1 cellular context compared by ENCODE assay signal in the genomic region with DNA sequence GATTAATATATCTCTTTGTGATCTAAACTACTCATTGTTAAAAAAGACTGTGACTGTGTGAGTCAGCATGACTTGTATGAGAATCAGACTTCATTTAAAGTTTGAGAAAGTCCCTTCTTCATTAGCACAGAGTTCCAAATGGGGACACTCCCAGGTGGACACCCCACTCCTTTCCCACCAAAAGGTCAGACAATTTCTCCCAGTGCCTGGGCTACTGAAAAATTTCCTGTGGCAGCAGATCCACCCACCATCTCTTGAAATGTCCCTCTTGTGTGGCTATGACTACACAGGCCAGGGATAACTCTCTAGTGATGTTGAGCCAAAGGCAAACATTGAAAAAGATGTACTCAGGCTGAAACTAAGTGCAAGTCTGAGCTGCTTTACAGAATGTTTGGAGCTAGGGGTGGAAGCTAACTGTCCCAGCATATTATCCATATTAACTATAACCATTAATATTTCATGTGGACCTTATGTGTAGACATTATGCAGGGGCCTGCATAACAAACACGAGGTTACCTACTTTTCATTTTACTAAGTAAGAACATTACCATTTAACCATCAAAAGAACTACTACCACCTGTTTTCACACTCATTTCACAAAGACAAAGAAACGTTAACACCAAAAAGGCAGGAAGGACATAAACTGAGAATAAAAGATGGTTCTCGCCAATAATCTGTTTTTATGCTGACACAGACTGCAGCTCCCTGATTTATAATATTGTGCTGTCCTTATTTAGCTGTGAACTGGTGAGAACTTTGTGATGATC.
TF ChIP-seq lines count a peak whose summit lies in the region.

No MANE protein-coding gene starts in this region.

TF ChIP-seq in GM12878, 131 proteins besides CTCF, POLR2A, EP300 and RAD21 (continued from another document):
- TF ChIP-seq, protein P1, sequence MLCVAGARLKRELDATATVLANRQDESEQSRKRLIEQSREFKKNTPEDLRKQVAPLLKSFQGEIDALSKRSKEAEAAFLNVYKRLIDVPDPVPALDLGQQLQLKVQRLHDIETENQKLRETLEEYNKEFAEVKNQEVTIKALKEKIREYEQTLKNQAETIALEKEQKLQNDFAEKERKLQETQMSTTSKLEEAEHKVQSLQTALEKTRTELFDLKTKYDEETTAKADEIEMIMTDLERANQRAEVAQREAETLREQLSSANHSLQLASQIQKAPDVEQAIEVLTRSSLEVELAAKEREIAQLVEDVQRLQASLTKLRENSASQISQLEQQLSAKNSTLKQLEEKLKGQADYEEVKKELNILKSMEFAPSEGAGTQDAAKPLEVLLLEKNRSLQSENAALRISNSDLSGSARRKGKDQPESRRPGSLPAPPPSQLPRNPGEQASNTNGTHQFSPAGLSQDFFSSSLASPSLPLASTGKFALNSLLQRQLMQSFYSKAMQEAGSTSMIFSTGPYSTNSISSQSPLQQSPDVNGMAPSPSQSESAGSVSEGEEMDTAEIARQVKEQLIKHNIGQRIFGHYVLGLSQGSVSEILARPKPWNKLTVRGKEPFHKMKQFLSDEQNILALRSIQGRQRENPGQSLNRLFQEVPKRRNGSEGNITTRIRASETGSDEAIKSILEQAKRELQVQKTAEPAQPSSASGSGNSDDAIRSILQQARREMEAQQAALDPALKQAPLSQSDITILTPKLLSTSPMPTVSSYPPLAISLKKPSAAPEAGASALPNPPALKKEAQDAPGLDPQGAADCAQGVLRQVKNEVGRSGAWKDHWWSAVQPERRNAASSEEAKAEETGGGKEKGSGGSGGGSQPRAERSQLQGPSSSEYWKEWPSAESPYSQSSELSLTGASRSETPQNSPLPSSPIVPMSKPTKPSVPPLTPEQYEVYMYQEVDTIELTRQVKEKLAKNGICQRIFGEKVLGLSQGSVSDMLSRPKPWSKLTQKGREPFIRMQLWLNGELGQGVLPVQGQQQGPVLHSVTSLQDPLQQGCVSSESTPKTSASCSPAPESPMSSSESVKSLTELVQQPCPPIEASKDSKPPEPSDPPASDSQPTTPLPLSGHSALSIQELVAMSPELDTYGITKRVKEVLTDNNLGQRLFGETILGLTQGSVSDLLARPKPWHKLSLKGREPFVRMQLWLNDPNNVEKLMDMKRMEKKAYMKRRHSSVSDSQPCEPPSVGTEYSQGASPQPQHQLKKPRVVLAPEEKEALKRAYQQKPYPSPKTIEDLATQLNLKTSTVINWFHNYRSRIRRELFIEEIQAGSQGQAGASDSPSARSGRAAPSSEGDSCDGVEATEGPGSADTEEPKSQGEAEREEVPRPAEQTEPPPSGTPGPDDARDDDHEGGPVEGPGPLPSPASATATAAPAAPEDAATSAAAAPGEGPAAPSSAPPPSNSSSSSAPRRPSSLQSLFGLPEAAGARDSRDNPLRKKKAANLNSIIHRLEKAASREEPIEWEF (IDR thresholded peaks at IDR 0.05; ENCODE audit: insufficient replicate concordance, low read depth, low read length): peak; percentile 84
- TF ChIP-seq, protein P2, sequence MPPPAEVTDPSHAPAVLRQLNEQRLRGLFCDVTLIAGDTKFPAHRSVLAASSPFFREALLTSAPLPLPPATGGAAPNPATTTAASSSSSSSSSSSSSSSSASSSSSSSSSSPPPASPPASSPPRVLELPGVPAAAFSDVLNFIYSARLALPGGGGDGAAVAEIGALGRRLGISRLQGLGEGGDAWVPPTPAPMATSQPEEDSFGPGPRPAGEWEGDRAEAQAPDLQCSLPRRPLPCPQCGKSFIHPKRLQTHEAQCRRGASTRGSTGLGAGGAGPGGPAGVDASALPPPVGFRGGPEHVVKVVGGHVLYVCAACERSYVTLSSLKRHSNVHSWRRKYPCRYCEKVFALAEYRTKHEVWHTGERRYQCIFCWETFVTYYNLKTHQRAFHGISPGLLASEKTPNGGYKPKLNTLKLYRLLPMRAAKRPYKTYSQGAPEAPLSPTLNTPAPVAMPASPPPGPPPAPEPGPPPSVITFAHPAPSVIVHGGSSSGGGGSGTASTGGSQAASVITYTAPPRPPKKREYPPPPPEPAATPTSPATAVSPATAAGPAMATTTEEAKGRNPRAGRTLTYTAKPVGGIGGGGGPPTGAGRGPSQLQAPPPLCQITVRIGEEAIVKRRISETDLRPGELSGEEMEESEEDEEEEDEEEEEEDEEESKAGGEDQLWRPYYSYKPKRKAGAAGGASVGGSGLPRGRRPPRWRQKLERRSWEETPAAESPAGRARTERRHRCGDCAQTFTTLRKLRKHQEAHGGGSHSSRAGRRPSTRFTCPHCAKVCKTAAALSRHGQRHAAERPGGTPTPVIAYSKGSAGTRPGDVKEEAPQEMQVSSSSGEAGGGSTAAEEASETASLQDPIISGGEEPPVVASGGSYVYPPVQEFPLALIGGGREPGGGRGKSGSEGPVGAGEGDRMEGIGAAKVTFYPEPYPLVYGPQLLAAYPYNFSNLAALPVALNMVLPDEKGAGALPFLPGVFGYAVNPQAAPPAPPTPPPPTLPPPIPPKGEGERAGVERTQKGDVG (CRISPR knock-in tag; IDR thresholded peaks at IDR 0.05): no peak
- TF ChIP-seq DPF2 (IDR thresholded peaks at IDR 0.05) (peak; percentile 65), TCF12 (IDR thresholded peaks at IDR 0.05; ENCODE audit: low read depth, low read length) (peak; percentile 66; the same call in 1 of the 2 replicates), GATAD2B (conservative IDR thresholded peaks at IDR 0.05; ENCODE audit: low read depth) (peak; percentile 70), STAT3 (IDR thresholded peaks at IDR 0.05; ENCODE audit: low read depth, low read length) (0 out of 2 replicates have a peak, but pooled peaks have one; percentile 55)
- TF ChIP-seq, protein P3, sequence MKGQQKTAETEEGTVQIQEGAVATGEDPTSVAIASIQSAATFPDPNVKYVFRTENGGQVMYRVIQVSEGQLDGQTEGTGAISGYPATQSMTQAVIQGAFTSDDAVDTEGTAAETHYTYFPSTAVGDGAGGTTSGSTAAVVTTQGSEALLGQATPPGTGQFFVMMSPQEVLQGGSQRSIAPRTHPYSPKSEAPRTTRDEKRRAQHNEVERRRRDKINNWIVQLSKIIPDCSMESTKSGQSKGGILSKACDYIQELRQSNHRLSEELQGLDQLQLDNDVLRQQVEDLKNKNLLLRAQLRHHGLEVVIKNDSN (IDR thresholded peaks at IDR 0.05; ENCODE audit: borderline replicate concordance, extremely low read length, insufficient read depth, low read depth, low read length): no peak
- TF ChIP-seq, protein P4, sequence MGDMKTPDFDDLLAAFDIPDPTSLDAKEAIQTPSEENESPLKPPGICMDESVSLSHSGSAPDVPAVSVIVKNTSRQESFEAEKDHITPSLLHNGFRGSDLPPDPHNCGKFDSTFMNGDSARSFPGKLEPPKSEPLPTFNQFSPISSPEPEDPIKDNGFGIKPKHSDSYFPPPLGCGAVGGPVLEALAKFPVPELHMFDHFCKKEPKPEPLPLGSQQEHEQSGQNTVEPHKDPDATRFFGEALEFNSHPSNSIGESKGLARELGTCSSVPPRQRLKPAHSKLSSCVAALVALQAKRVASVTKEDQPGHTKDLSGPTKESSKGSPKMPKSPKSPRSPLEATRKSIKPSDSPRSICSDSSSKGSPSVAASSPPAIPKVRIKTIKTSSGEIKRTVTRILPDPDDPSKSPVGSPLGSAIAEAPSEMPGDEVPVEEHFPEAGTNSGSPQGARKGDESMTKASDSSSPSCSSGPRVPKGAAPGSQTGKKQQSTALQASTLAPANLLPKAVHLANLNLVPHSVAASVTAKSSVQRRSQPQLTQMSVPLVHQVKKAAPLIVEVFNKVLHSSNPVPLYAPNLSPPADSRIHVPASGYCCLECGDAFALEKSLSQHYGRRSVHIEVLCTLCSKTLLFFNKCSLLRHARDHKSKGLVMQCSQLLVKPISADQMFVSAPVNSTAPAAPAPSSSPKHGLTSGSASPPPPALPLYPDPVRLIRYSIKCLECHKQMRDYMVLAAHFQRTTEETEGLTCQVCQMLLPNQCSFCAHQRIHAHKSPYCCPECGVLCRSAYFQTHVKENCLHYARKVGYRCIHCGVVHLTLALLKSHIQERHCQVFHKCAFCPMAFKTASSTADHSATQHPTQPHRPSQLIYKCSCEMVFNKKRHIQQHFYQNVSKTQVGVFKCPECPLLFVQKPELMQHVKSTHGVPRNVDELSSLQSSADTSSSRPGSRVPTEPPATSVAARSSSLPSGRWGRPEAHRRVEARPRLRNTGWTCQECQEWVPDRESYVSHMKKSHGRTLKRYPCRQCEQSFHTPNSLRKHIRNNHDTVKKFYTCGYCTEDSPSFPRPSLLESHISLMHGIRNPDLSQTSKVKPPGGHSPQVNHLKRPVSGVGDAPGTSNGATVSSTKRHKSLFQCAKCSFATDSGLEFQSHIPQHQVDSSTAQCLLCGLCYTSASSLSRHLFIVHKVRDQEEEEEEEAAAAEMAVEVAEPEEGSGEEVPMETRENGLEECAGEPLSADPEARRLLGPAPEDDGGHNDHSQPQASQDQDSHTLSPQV (IDR thresholded peaks at IDR 0.05): peak; percentile 88
- TF ChIP-seq, protein P5, sequence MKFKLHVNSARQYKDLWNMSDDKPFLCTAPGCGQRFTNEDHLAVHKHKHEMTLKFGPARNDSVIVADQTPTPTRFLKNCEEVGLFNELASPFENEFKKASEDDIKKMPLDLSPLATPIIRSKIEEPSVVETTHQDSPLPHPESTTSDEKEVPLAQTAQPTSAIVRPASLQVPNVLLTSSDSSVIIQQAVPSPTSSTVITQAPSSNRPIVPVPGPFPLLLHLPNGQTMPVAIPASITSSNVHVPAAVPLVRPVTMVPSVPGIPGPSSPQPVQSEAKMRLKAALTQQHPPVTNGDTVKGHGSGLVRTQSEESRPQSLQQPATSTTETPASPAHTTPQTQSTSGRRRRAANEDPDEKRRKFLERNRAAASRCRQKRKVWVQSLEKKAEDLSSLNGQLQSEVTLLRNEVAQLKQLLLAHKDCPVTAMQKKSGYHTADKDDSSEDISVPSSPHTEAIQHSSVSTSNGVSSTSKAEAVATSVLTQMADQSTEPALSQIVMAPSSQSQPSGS (IDR thresholded peaks at IDR 0.05; ENCODE audit: low read length): peak; percentile 91
- TF ChIP-seq, protein P6, sequence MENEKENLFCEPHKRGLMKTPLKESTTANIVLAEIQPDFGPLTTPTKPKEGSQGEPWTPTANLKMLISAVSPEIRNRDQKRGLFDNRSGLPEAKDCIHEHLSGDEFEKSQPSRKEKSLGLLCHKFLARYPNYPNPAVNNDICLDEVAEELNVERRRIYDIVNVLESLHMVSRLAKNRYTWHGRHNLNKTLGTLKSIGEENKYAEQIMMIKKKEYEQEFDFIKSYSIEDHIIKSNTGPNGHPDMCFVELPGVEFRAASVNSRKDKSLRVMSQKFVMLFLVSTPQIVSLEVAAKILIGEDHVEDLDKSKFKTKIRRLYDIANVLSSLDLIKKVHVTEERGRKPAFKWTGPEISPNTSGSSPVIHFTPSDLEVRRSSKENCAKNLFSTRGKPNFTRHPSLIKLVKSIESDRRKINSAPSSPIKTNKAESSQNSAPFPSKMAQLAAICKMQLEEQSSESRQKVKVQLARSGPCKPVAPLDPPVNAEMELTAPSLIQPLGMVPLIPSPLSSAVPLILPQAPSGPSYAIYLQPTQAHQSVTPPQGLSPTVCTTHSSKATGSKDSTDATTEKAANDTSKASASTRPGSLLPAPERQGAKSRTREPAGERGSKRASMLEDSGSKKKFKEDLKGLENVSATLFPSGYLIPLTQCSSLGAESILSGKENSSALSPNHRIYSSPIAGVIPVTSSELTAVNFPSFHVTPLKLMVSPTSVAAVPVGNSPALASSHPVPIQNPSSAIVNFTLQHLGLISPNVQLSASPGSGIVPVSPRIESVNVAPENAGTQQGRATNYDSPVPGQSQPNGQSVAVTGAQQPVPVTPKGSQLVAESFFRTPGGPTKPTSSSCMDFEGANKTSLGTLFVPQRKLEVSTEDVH (IDR thresholded peaks at IDR 0.05; ENCODE audit: low read depth, partially characterized antibody): peak; percentile 12
